19 cellular contexts compared by ENCODE assay signal in the genomic region with DNA sequence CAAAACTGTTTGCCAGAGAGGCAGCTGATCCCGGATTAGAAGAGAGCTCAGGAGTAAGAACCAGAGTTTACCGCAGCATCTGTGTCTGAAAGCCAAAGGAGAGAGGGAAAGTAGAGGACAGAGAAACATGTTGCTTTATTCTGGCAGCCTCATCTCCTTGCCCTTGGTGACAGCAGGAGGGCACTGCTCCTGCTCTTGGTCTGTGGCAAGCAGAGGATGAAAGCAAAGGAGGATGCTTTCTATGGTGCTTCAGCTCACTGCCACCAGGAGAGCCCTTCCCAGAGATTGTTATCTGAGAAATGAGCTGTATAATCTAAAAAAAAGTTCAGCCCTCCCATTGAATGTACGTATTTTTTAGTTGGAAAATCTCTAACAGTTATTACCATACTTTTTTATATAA. TPM values are rescaled to one million over a fixed set of nuclear protein-coding genes. Genes with fewer than 3 reads are reported as not detected.
DNase-seq lines count a peak whose midpoint lies in the region; ATAC-seq, FAIRE-seq and TF ChIP-seq lines count a peak whose summit lies in the region.
"Had no signal": no experiment of that assay in that cellular context is flagged by ENCODE, and none has a peak within 500 bp of the region (broad histone marks: within the 10 kb centered on the region; RNA-seq: fewer than 3 reads in every experiment).

No MANE protein-coding gene starts in this region.

- no peak overlapping the region for H3K4me3 Mint-ChIP-seq in activated T-cell treated with anti-CD3 and anti-CD28 coated beads, Interleukin-2, amount 50 U/mL, for 72 hours
- H3K4me3 Mint-ChIP-seq in activated CD4-positive, alpha-beta memory T cell treated with anti-CD3 and anti-CD28 coated beads for 36 hours = no peak overlapping the region
- H3K4me3 Mint-ChIP-seq: T-helper 1 cell treated with Interleukin-12 subunit alpha and Interleukin-12 subunit beta and Interleukin-4 antibody, amounts not matched to agents 30 μg/mL and 1 μg/mL, for 36 hours had no signal

- H3K36me3 ChIP-seq in GM23248 (ENCODE audit: low read depth) (no peaks in the 10 kb centered on the region), WERI-Rb-1 (peaks cover 25% of the 10 kb centered on the region), keratinocyte (ENCODE audit: control insufficient read depth in 2 of 2, extremely low read depth in 1 of 2, insufficient read depth in 2 of 2, low read length in 2 of 2) (peaks cover 0 to 8% of the 10 kb centered on the region in 2 experiments)
- H3K36me3 ChIP-seq: uterus had no signal

- peaks cover 3 to 10% of the 10 kb centered on the region in 2 donors for H3K36me3 Mint-ChIP-seq in activated T-cell treated with anti-CD3 and anti-CD28 coated beads, Interleukin-2, amount 50 U/mL, for 72 hours (ENCODE audit: insufficient read depth in 2 of 2)
- H3K36me3 Mint-ChIP-seq in activated CD4-positive, alpha-beta memory T cell treated with anti-CD3 and anti-CD28 coated beads for 36 hours = peaks cover 11% of the 10 kb centered on the region

- ATAC-seq in activated T-cell treated with anti-CD3 and anti-CD28 coated beads, Interleukin-2, amount 50 U/mL, for 72 hours (replicated peaks in 1 of 2) = no peak
- ATAC-seq: activated naive CD4-positive, alpha-beta T cell treated with anti-CD3 and anti-CD28 coated beads, Interleukin-2, amount 50 U/mL, for 72 hours; stimulated activated naive CD8-positive, alpha-beta T cell treated with anti-CD3 and anti-CD28 coated beads, Interleukin-15, Interleukin-2, amounts not matched to agents 100 U/mL and 50 U/mL, for 24 hours had no signal

- H4K20me1 ChIP-seq in GM23248 (ENCODE audit: insufficient read depth) = peaks cover 3% of the 10 kb centered on the region; the same call in 1 of the 2 replicates
- no peaks in the 10 kb centered on the region for H4K20me1 ChIP-seq in keratinocyte (ENCODE audit: control insufficient read depth, extremely low read depth, insufficient read depth, low read length)

- no peaks in the 10 kb centered on the region for H3K27me3 Mint-ChIP-seq in activated T-cell treated with anti-CD3 and anti-CD28 coated beads, Interleukin-2, amount 50 U/mL, for 72 hours (ENCODE audit: low read depth)
- no peaks in the 10 kb centered on the region for H3K27me3 Mint-ChIP-seq in activated CD4-positive, alpha-beta memory T cell treated with anti-CD3 and anti-CD28 coated beads for 36 hours

- TF ChIP-seq CTCF in AG09309 (IDR thresholded peaks at IDR 0.05; ENCODE audit: control insufficient read depth, insufficient read depth, low read depth, low read length, missing control alignments) (peak; percentile 5), WERI-Rb-1 (IDR thresholded peaks at IDR 0.05; ENCODE audit: low read depth, low read length) (peak; percentile 14; the same call in 1 of the 2 replicates), keratinocyte (optimal IDR thresholded peaks at IDR 0.05 in 1 of 3, IDR thresholded peaks at IDR 0.05 in 1 of 3, conservative IDR thresholded peaks at IDR 0.05 in 1 of 3; ENCODE audit: extremely low read depth in 1 of 3, insufficient read depth in 2 of 3, low read length in 3 of 3) (peak in 2 of 3 experiments; percentile 15 to 16)

- DNase-seq in AG09309 (ENCODE audit: low read depth) (no peak), GM23248 (peak; percentile 26), WERI-Rb-1 (peak; percentile 75), keratinocyte (ENCODE audit: low read depth, low spot score) (no peak), NCI-H1105 (lab: John Stamatoyannopoulos, UW) (no peak), GM19239 (ENCODE audit: insufficient read length, low spot score) (no peak)
- DNase-seq in activated T-cell treated with anti-CD3 and anti-CD28 coated beads, Interleukin-2, amount 50 U/mL, for 72 hours = no peak
- DNase-seq in activated CD4-positive, alpha-beta memory T cell treated with anti-CD3 and anti-CD28 coated beads for 36 hours = no peak
- DNase-seq: DMS153; effector CD8-positive, alpha-beta T cell; NCI-H1092; NCI-H2171 treated with DMSO at 0.1 percent for 48 hours; spleen; stimulated activated naive CD8-positive, alpha-beta T cell treated with anti-CD3 and anti-CD28 coated beads, Interleukin-15, Interleukin-2, amounts not matched to agents 100 U/mL and 50 U/mL, for 24 hours; uterus had no signal

- H3K9me2 ChIP-seq in GM23248 (ENCODE audit: insufficient read depth) = no peaks in the 10 kb centered on the region

- H3K9me3 Mint-ChIP-seq in activated T-cell treated with anti-CD3 and anti-CD28 coated beads, Interleukin-2, amount 50 U/mL, for 72 hours = no peaks in the 10 kb centered on the region
- H3K9me3 Mint-ChIP-seq in activated CD4-positive, alpha-beta memory T cell treated with anti-CD3 and anti-CD28 coated beads for 36 hours = no peaks in the 10 kb centered on the region
- H3K9me3 Mint-ChIP-seq: activated naive CD4-positive, alpha-beta T cell treated with anti-CD3 and anti-CD28 coated beads, Interleukin-2, amount 50 U/mL, for 72 hours; T-helper 1 cell treated with Interleukin-12 subunit alpha and Interleukin-12 subunit beta and Interleukin-4 antibody, amounts not matched to agents 30 μg/mL and 1 μg/mL, for 36 hours had no signal

- intact Hi-C loops in activated CD4-positive, alpha-beta memory T cell treated with anti-CD3 and anti-CD28 coated beads for 36 hours (cut with micrococcal nuclease) = no loop called here

- WGBS in GM23248 (ENCODE audit: low coverage in 1 of 2, low lambda C conversion rate in 2 of 2, missing lambda C conversion rate in 2 of 2), 2 experiments = 32 to 41% methylated on average over 3 of the region's 3 CpGs

- H3K4me3 ChIP-seq in AG09309 (ENCODE audit: control insufficient read depth, low read depth, low read length) (no peak overlapping the region), GM23248 (no peak overlapping the region), WERI-Rb-1 (ENCODE audit: low read depth, low read length) (no peak overlapping the region), keratinocyte (ENCODE audit: control insufficient read depth in 2 of 3, extremely low read depth in 1 of 3, insufficient read depth in 2 of 3, low read depth in 1 of 3, low read length in 3 of 3) (no peak overlapping the region)
- H3K4me3 ChIP-seq: spleen, uterus had no signal

- in situ Hi-C loops in GM23248 (cut with MboI) = no loop called here

- H3K4me1 ChIP-seq in GM23248 (ENCODE audit: insufficient read depth) (peaks cover 11% of the 10 kb centered on the region), keratinocyte (ENCODE audit: control insufficient read depth, extremely low read depth, insufficient read depth, low read length) (peaks cover 9% of the 10 kb centered on the region)
- H3K4me1 ChIP-seq: uterus had no signal

- H3K27me3 ChIP-seq in GM23248 (replicated peaks; ENCODE audit: insufficient read depth) (no peaks in the 10 kb centered on the region), WERI-Rb-1 (ENCODE audit: insufficient read depth, low read depth, severe bottlenecking) (no peaks in the 10 kb centered on the region), keratinocyte (ENCODE audit: control insufficient read depth, extremely low read depth, insufficient read depth, low read length) (no peaks in the 10 kb centered on the region)
- H3K27me3 ChIP-seq: spleen, uterus had no signal

- peaks cover 90% of the 10 kb centered on the region for H3K79me2 ChIP-seq in GM23248 (ENCODE audit: insufficient read depth)
- no peaks in the 10 kb centered on the region for H3K79me2 ChIP-seq in keratinocyte (ENCODE audit: control insufficient read depth, insufficient read depth, low read length)

- H3K4me2 ChIP-seq in GM23248 (ENCODE audit: unreplicated experiment) (no peak overlapping the region), keratinocyte (ENCODE audit: control insufficient read depth, extremely low read depth, insufficient read depth, low read depth, low read length) (no peak overlapping the region)

- H3K9me1 ChIP-seq in keratinocyte (ENCODE audit: control insufficient read depth, extremely low read depth, insufficient read depth, low read length) = no peaks in the 10 kb centered on the region

- H3K9ac ChIP-seq in GM23248 = no peak overlapping the region
- H3K9ac ChIP-seq in keratinocyte (ENCODE audit: control insufficient read depth, extremely low read depth, insufficient read depth, low read length) = no peak overlapping the region
- H3K9ac ChIP-seq: parathyroid adenoma had no signal

- POLR2A ChIA-PET in activated CD4-positive, alpha-beta memory T cell treated with anti-CD3 and anti-CD28 coated beads for 36 hours (lab: Charles Lee) = interaction anchor here (0.6 kb wide), 1 partner anchor 10 kb away, joined by 3 read pairs; no protein-coding TSS in a partner anchor

- no peak overlapping the region for H3K27ac ChIP-seq in GM23248
- no peak overlapping the region for H3K27ac ChIP-seq in WERI-Rb-1
- H3K27ac ChIP-seq in keratinocyte (ENCODE audit: control insufficient read depth, insufficient read depth, low read length) = no peak overlapping the region
- H3K27ac ChIP-seq: parathyroid adenoma, spleen had no signal

- peaks cover 30% of the 10 kb centered on the region for H3K4me1 Mint-ChIP-seq in activated T-cell treated with anti-CD3 and anti-CD28 coated beads, Interleukin-2, amount 50 U/mL, for 72 hours (ENCODE audit: low read depth)
- peaks cover 9% of the 10 kb centered on the region for H3K4me1 Mint-ChIP-seq in activated CD4-positive, alpha-beta memory T cell treated with anti-CD3 and anti-CD28 coated beads for 36 hours (ENCODE audit: low read depth)

- H3K27ac Mint-ChIP-seq in activated T-cell treated with anti-CD3 and anti-CD28 coated beads, Interleukin-2, amount 50 U/mL, for 72 hours = no peak overlapping the region
- no peak overlapping the region for H3K27ac Mint-ChIP-seq in activated CD4-positive, alpha-beta memory T cell treated with anti-CD3 and anti-CD28 coated beads for 36 hours
- H3K27ac Mint-ChIP-seq: T-helper 1 cell treated with Interleukin-12 subunit alpha and Interleukin-12 subunit beta and Interleukin-4 antibody, amounts not matched to agents 30 μg/mL and 1 μg/mL, for 36 hours had no signal

- H2AFZ ChIP-seq in GM23248 (no peak overlapping the region), keratinocyte (ENCODE audit: control insufficient read depth, low read length) (no peak overlapping the region)
- H2AFZ ChIP-seq: parathyroid adenoma had no signal

- H3K9me3 ChIP-seq in GM23248 (ENCODE audit: low read depth) = no peaks in the 10 kb centered on the region
- H3K9me3 ChIP-seq in WERI-Rb-1 (ENCODE audit: severe bottlenecking) = no peaks in the 10 kb centered on the region
- H3K9me3 ChIP-seq in keratinocyte (ENCODE audit: control insufficient read depth, low read depth, low read length) = no peaks in the 10 kb centered on the region
- H3K9me3 ChIP-seq: spleen, uterus had no signal

- dilution Hi-C loops in keratinocyte (cut with MboI; ENCODE audit: extremely low pct_ligation_motif_present, low sequenced_read_pairs) = no loop called here

- FAIRE-seq in keratinocyte (lab: Jason Lieb, UNC) (no peak), GM19239 (lab: Jason Lieb, UNC) (no peak)
- FAIRE-seq: H1 had no signal

- CTCF ChIA-PET in activated CD4-positive, alpha-beta memory T cell treated with anti-CD3 and anti-CD28 coated beads for 36 hours (lab: Charles Lee) = no interaction called here

- 0 out of 2 replicates have a peak, but pooled peaks cover 6% of the 10 kb centered on the region for H3F3A ChIP-seq in GM23248 (ENCODE audit: insufficient read depth)

RNA-seq across cellular contexts. Expression of gene SLC1A4, which starts 7.7 kb away (rescaled TPM):
- total RNA-seq in GM23248 (2014; rRNA removed; shearing (Covaris generic)) = 51.9 and 62.3 TPM in 2 replicates
- 25.6 and 27.4 TPM in 2 replicates for polyA plus RNA-seq in GM23248 (2016; fragmentation: Nextera tagmentation; extraction: Ambion mirVana)
- 6.3 to 9.2 TPM (median 8.2 TPM) in 3 replicates for polyA plus RNA-seq in keratinocyte
- 8.0 TPM for polyA plus RNA-seq in keratinocyte (2011; ENCODE audit: low read depth)
- 6.0 and 7.4 TPM in 2 replicates for polyA plus RNA-seq in keratinocyte (2011; cell fraction: cytosol; rRNA removed)
- 16.6 and 17.1 TPM in 2 replicates for polyA plus RNA-seq in keratinocyte (2011; cell fraction: nucleus; rRNA removed)
- polyA plus RNA-seq in keratinocyte (2012; ENCODE audit: low replicate concordance) = 8.3 and 9.0 TPM in 2 replicates
- polyA minus RNA-seq in keratinocyte = 14.6 to 32.8 TPM (median 16.0 TPM) in 3 replicates
- 16.1 TPM for polyA minus RNA-seq in keratinocyte (2011; cell fraction: cytosol; rRNA and poly(A)+ RNA removed)
- polyA minus RNA-seq in keratinocyte (2011; cell fraction: nucleus; rRNA and poly(A)+ RNA removed) = 15.9 and 19.9 TPM in 2 replicates
- 10 to 100 TPM; 41.6 to 45.3 TPM for total RNA-seq in activated T-cell treated with anti-CD3 and anti-CD28 coated beads, Interleukin-2, amount 50 U/mL, for 72 hours
- total RNA-seq in activated CD4-positive, alpha-beta memory T cell treated with anti-CD3 and anti-CD28 coated beads for 36 hours = 10 to 100 TPM; 15.9 TPM

RNA-seq across cellular contexts. Expression of gene CEP68, which starts 59.3 kb away (rescaled TPM):
- 5.1 and 7.3 TPM in 2 replicates for total RNA-seq in GM23248 (2014; rRNA removed; shearing (Covaris generic))
- polyA plus RNA-seq in GM23248 (2016; fragmentation: Nextera tagmentation; extraction: Ambion mirVana) = 7.9 and 10.7 TPM in 2 replicates
- polyA plus RNA-seq in keratinocyte = 3.9 to 5.5 TPM (median 4.1 TPM) in 3 replicates
- 2.3 TPM for polyA plus RNA-seq in keratinocyte (2011; ENCODE audit: low read depth)
- 3.8 and 4.3 TPM in 2 replicates for polyA plus RNA-seq in keratinocyte (2011; cell fraction: cytosol; rRNA removed)
- 4.6 and 5.7 TPM in 2 replicates for polyA plus RNA-seq in keratinocyte (2011; cell fraction: nucleus; rRNA removed)
- 3.1 and 3.5 TPM in 2 replicates for polyA plus RNA-seq in keratinocyte (2012; ENCODE audit: low replicate concordance)
- polyA minus RNA-seq in keratinocyte = 4.8 to 8.3 TPM (median 5.3 TPM) in 3 replicates
- polyA minus RNA-seq in keratinocyte (2011; cell fraction: cytosol; rRNA and poly(A)+ RNA removed) = 1.9 TPM
- polyA minus RNA-seq in keratinocyte (2011; cell fraction: nucleus; rRNA and poly(A)+ RNA removed) = 3.5 and 3.6 TPM in 2 replicates
- total RNA-seq in activated T-cell treated with anti-CD3 and anti-CD28 coated beads, Interleukin-2, amount 50 U/mL, for 72 hours = 10 to 100 TPM in 1 of 2 donors, 1 to 10 TPM in 1; 6.1 to 10.4 TPM
- total RNA-seq in activated CD4-positive, alpha-beta memory T cell treated with anti-CD3 and anti-CD28 coated beads for 36 hours = 1 to 10 TPM; 6.6 to 8.0 TPM

Comparison
In these comparisons a context has a peak if more than half of its experiments do, and no peak if none do; other contexts are left out.
1. DNase-seq: peak in GM23248 (single experiment) and WERI-Rb-1 (single experiment); none in AG09309 (single experiment), keratinocyte (single experiment), activated T-cell treated with anti-CD3 and anti-CD28 coated beads, Interleukin-2, amount 50 U/mL, for 72 hours (0 of 2), NCI-H1105 (single experiment), GM19239 (single experiment) and activated CD4-positive, alpha-beta memory T cell treated with anti-CD3 and anti-CD28 coated beads for 36 hours (single experiment).
2. Peak in every context shown above with its lines, with median percentiles within 50 percentile points of each other: CTCF ChIP-seq.